ENCODE assay signal across 8 cellular contexts in genomic region chr1:37514350-37515184, GRCh38. TPM values are rescaled to one million over a fixed set of nuclear protein-coding genes. Genes with fewer than 3 reads are reported as not detected.
DNase-seq lines count a peak whose midpoint lies in the region; ATAC-seq and TF ChIP-seq lines count a peak whose summit lies in the region.

TSS of gene MEAF6 (minus strand) at chr1:37514766. CDS start at chr1:37514746, 20 bp downstream.

- DNase-seq in AML-193 (lab: John Stamatoyannopoulos, UW) (peak; percentile 75 to 81), NCI-H460 (ENCODE audit: extremely low read depth, low read depth) (peak; percentile 65), dedifferentiated amniotic fluid mesenchymal stem cell (ENCODE audit: extremely low spot score) (peak; percentile 58), left lung (peak; percentile 89 to 96)
- peak; percentile 86 for DNase-seq in activated CD4-positive, alpha-beta T cell treated with anti-CD3 and anti-CD28 coated beads, Interleukin-2, amount 10 ng/mL, durations not matched to agents 7 days and 5 days
- peak; percentile 80 to 84 for DNase-seq in stimulated activated CD4-positive, alpha-beta T cell treated with anti-CD3 and anti-CD28 coated beads, Interleukin-2, amount 100 ng/mL, for 48 hours

- H3K36me3 ChIP-seq in left lung, result peaks cover 0 to 22% of the 10 kb centered on the region in 2 donors

- peak within 1 kb of the TSS; percentile 94 for H3K27ac Mint-ChIP-seq in activated CD4-positive, alpha-beta T cell treated with anti-CD3 and anti-CD28 coated beads, Interleukin-2, amount 10 ng/mL, durations not matched to agents 7 days and 5 days

- H3K4me3 Mint-ChIP-seq in activated CD4-positive, alpha-beta T cell treated with anti-CD3 and anti-CD28 coated beads, Interleukin-2, amount 10 ng/mL, durations not matched to agents 7 days and 5 days, result peak within 1 kb of the TSS; percentile 95

- H3K4me1 ChIP-seq in left lung, result peaks cover 8 to 32% of the 10 kb centered on the region in 2 donors

- in situ Hi-C loops in GM18951 (cut with MboI; ENCODE audit: low sequenced_read_pairs, unreplicated experiment), result no loop called here

- intact Hi-C loops in left lung (cut with DNase I), result no loop called here

- CTCF ChIA-PET in activated CD4-positive, alpha-beta T cell treated with anti-CD3 and anti-CD28 coated beads, Interleukin-2, amount 10 ng/mL, durations not matched to agents 7 days and 5 days (lab: Charles Lee), result interaction anchor here (0.6 to 3.2 kb wide), 34 partner anchors 9 to 1732 kb away, joined by 3 to 26 read pairs (median 5); partner anchors contain the start of genes GNL2, RSPO1, SNIP1 and ZC3H12A

- peaks cover 41% of the 10 kb centered on the region for H3K4me1 Mint-ChIP-seq in activated CD4-positive, alpha-beta T cell treated with anti-CD3 and anti-CD28 coated beads, Interleukin-2, amount 10 ng/mL, durations not matched to agents 7 days and 5 days

- peak within 1 kb of the TSS; percentile 94 to 98 for H3K27ac ChIP-seq in left lung

- POLR2A ChIA-PET in activated CD4-positive, alpha-beta T cell treated with anti-CD3 and anti-CD28 coated beads, Interleukin-2, amount 10 ng/mL, durations not matched to agents 7 days and 5 days (lab: Charles Lee), result interaction anchor here (0.6 to 0.8 kb wide), 2 partner anchors 35 to 40 kb away, joined by 3 read pairs; no protein-coding TSS in a partner anchor

- H3K27me3 ChIP-seq in left lung, result no peaks in the 10 kb centered on the region

- no peaks in the 10 kb centered on the region for H3K27me3 Mint-ChIP-seq in activated CD4-positive, alpha-beta T cell treated with anti-CD3 and anti-CD28 coated beads, Interleukin-2, amount 10 ng/mL, durations not matched to agents 7 days and 5 days

- TF ChIP-seq CTCF in left lung (IDR thresholded peaks at IDR 0.05), result peak; percentile 62 to 77

- peak; percentile 88 for TF ChIP-seq POLR2A in GM18951 (IDR thresholded peaks at IDR 0.05; ENCODE audit: extremely low read depth, insufficient read depth, insufficient read length)

- peak within 1 kb of the TSS; percentile 87 to 93 for H3K4me3 ChIP-seq in left lung

- H3K36me3 Mint-ChIP-seq in activated CD4-positive, alpha-beta T cell treated with anti-CD3 and anti-CD28 coated beads, Interleukin-2, amount 10 ng/mL, durations not matched to agents 7 days and 5 days (ENCODE audit: low read depth), result peaks cover 16% of the 10 kb centered on the region

- ATAC-seq in HG03196 (IDR thresholded peaks at IDR 0.05; ENCODE audit: unreplicated experiment), result peak; percentile 84
- peak; percentile 99 for ATAC-seq in left lung

- peaks cover 4% of the 10 kb centered on the region for H3K9me3 Mint-ChIP-seq in activated CD4-positive, alpha-beta T cell treated with anti-CD3 and anti-CD28 coated beads, Interleukin-2, amount 10 ng/mL, durations not matched to agents 7 days and 5 days

- no peaks in the 10 kb centered on the region for H3K9me3 ChIP-seq in left lung

RNA-seq across cellular contexts. Expression of gene MEAF6, which starts in this region (rescaled TPM):
- total RNA-seq in NCI-H460 (2014; rRNA removed; shearing (Covaris generic)), result 82.0 and 95.0 TPM in 2 replicates
- polyA plus RNA-seq in NCI-H460 (2014; cell fraction: nucleus; rRNA removed), result 61.6 and 63.6 TPM in 2 replicates
- total RNA-seq in activated CD4-positive, alpha-beta T cell treated with anti-CD3 and anti-CD28 coated beads, Interleukin-2, amount 10 ng/mL, durations not matched to agents 7 days and 5 days, result 10 to 100 TPM; 68.8 to 75.6 TPM
- 10 to 100 TPM; 47.7 to 56.0 TPM for total RNA-seq in left lung

Comparison
In these comparisons a context has a peak if more than half of its experiments do, and no peak if none do; other contexts are left out.
1. Peak in every context shown above with its lines: DNase-seq, ATAC-seq, H3K4me3 ChIP-seq and H3K27ac ChIP-seq.